Comparison of ENCODE assay signal across 15 cellular contexts in genomic region chr2:54336977-54337255, GRCh38.
"Had no signal": no experiment of that assay in that cellular context is flagged by ENCODE, and none has a peak within 500 bp of the region (broad histone marks: within the 10 kb centered on the region; RNA-seq: fewer than 3 reads in every experiment).

No MANE protein-coding gene starts in this region.

- H3K27ac ChIP-seq: neutrophil, SK-N-MC, testis had no signal

- H3K36me3 ChIP-seq: ascending aorta, neutrophil had no signal

- ATAC-seq: activated naive CD8-positive, alpha-beta T cell treated with anti-CD3 and anti-CD28 coated beads, Interleukin-2, amount 50 U/mL, for 24 hours had no signal

- H3K9me3 ChIP-seq: ascending aorta, neutrophil, testis had no signal

- H3K27me3 ChIP-seq: ascending aorta, testis had no signal

- H3K4me1 ChIP-seq: testis had no signal

- DNase-seq: activated CD4-positive, alpha-beta T cell treated with anti-CD3 and anti-CD28 coated beads for 1 hour; activated CD4-positive, alpha-beta T cell treated with anti-CD3 and anti-CD28 coated beads, Interleukin-2, amount 50 U/mL, for 48 hours; activated naive CD4-positive, alpha-beta T cell treated with anti-CD3 and anti-CD28 coated beads for 36 hours; activated naive CD8-positive, alpha-beta T cell treated with anti-CD3 and anti-CD28 coated beads, Interleukin-2, amount 50 U/mL, for 24 hours; erythroblast; immature natural killer cell; naive B cell; T-helper 1 cell; T1000; testis had no signal

- H3K4me3 ChIP-seq: ascending aorta, lung, SK-N-MC, skin epidermis, testis had no signal
